16 cellular contexts compared by ENCODE assay signal in the genomic region with DNA sequence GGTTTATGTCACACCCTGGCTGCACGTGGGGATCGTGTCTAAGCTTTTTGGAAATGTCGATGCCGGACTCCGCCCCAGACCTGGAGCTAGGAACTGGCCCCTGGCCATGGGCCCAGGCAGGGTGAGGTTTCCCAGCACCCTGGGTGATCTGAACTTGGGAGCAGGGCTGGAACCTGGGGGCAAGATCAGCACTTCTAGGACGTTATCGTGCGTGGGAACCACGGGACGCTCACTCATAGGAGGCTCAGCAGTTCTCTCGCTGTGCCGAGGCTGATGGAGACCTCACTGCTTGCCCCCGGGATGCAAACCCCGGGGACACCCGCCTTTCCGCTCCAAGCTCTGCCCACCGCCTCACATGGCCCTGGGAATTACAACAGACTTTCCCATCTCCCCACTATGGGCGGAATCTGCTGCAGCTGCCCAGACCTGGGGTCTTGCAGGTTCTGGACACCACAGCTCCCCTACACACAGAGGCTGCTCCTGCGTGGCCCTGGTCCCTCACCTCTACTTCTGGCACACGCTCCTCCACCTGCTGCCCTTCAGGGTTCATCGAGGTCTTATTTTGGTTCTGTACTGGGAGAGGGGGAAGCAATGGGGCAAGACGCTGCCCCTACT.
"Had no signal": no experiment of that assay in that cellular context is flagged by ENCODE, and none has a peak within 500 bp of the region (broad histone marks: within the 10 kb centered on the region; RNA-seq: fewer than 3 reads in every experiment).

No MANE protein-coding gene starts in this region.

- ATAC-seq: activated naive CD4-positive, alpha-beta T cell treated with anti-CD3 and anti-CD28 coated beads, Interleukin-2, amount 50 U/mL, for 72 hours; SK-N-SH treated with all-trans-retinoic acid at 6 μM for 48 hours; stimulated activated naive B cell treated with anti-CD40 and anti-IgM and Interleukin-4, amounts not matched to agents 10 μg/mL and 1 μg/mL and 100 μg/mL, for 72 hours had no signal

- DNase-seq: activated CD4-positive, alpha-beta T cell treated with anti-CD3 and anti-CD28 coated beads for 48 hours; activated CD4-positive, CD25-positive, alpha-beta regulatory T cell; activated CD8-positive, alpha-beta memory T cell treated with anti-CD3 and anti-CD28 coated beads, Interleukin-2, amount 50 U/mL, for 4 hours; activated effector memory CD4-positive, alpha-beta T cell treated with anti-CD3 and anti-CD28 coated beads, Interleukin-2, amount 50 U/mL, for 16 hours; activated T-cell treated with anti-CD3 and anti-CD28 coated beads, Interleukin-2, amount 50 U/mL, for 48 hours; adrenal gland; endodermal cell; foreskin fibroblast; hippocampal formation; naive B cell; stimulated activated naive B cell treated with anti-CD40 and anti-IgM and Interleukin-4, amounts not matched to agents 10 μg/mL and 1 μg/mL and 100 μg/mL, for 72 hours; T-helper 1 cell had no signal

- H3K36me3 ChIP-seq: adrenal gland had no signal

- H3K9me3 ChIP-seq: adrenal gland had no signal

- H3K4me3 ChIP-seq: adrenal gland had no signal

- H3K27ac ChIP-seq: adrenal gland, epithelial cell of prostate had no signal

- FAIRE-seq: islet of Langerhans had no signal
